Comparison of ENCODE assay signal across 32 cellular contexts in genomic region chr13:113629814-113630213, GRCh38. TPM values are rescaled to one million over a fixed set of nuclear protein-coding genes. Genes with fewer than 3 reads are reported as not detected.
DNase-seq lines count a peak whose midpoint lies in the region; ATAC-seq, FAIRE-seq and TF ChIP-seq lines count a peak whose summit lies in the region.
"Had no signal": no experiment of that assay in that cellular context is flagged by ENCODE, and none has a peak within 500 bp of the region (broad histone marks: within the 10 kb centered on the region; RNA-seq: fewer than 3 reads in every experiment).

No MANE protein-coding gene starts in this region.

- DNase-seq in right lobe of liver (peak in 2 of 3 donors; percentile 10 to 32), HepG2 (ENCODE audit: low spot score) (no peak), lower lobe of right lung (peak; percentile 22), HTR-8/SVneo (ENCODE audit: insufficient read length, low spot score) (no peak)
- DNase-seq: activated effector memory CD4-positive, alpha-beta T cell treated with anti-CD3 and anti-CD28 coated beads, Interleukin-2, amount 50 U/mL, for 16 hours; activated naive CD8-positive, alpha-beta T cell treated with anti-CD3 and anti-CD28 coated beads, Interleukin-2, amount 10 ng/mL, durations not matched to agents 7 days and 5 days; Calu3; DMS79 treated with DMSO at 0.1 percent for 48 hours; hippocampal formation; naive B cell; NCI-H1048; NCI-H1930; NCI-H226; occipital lobe; stimulated activated CD4-positive, alpha-beta T cell treated with anti-CD3 and anti-CD28 coated beads, Interleukin-4, amount 100 ng/mL, for 1 hour; T-helper 17 cell; upper lobe of right lung had no signal

- no peak overlapping the region for H3K4me2 ChIP-seq in HepG2 (ENCODE audit: low read depth, low read length)
- H3K4me2 ChIP-seq: BLaER1 had no signal

- intact Hi-C loops in right lobe of liver (cut with DNase I): no loop called here
- intact Hi-C loops in HepG2 (cut with micrococcal nuclease; ENCODE audit: unreplicated experiment): no loop called here
- intact Hi-C loops in lower lobe of right lung (cut with DNase I): no loop called here

- H3K79me2 ChIP-seq in HepG2 (ENCODE audit: insufficient read depth, low read length): peaks cover 7% of the 10 kb centered on the region

- in situ Hi-C loops in HepG2 (cut with HindIII; ENCODE audit: extremely low pct_ligation_motif_present, low pct_unique_long_range_greater_than_20kb): no loop called here

- H2AFZ ChIP-seq in HepG2 (ENCODE audit: low read length): no peak overlapping the region

- H3K27ac ChIP-seq in right lobe of liver (no peak overlapping the region), HepG2 (ENCODE audit: extremely low read length, insufficient read depth, low read length) (no peak overlapping the region), VCaP (peak overlapping the region; percentile 64), lower lobe of right lung (no peak overlapping the region)
- H3K27ac ChIP-seq: BLaER1, gastroesophageal sphincter, upper lobe of right lung had no signal

- CTCF ChIA-PET in HepG2 (lab: Yijun Ruan, JAX; ENCODE audit: low intra/inter-chr PET ratio, low total read pairs): no interaction called here

- POLR2A ChIA-PET in HepG2 (lab: Yijun Ruan, JAX): no interaction called here

- TF ChIP-seq EP300 in HepG2 (IDR thresholded peaks at IDR 0.05; ENCODE audit: low read depth in 2 of 2, low read length in 2 of 2) (no peak), HepG2 (CRISPR knock-in tag; IDR thresholded peaks at IDR 0.05; ENCODE audit: borderline replicate concordance) (no peak)

- TF ChIP-seq POLR2A in right lobe of liver (IDR thresholded peaks at IDR 0.05) (no peak), HepG2 (IDR thresholded peaks at IDR 0.05; ENCODE audit: insufficient read depth in 1 of 2, low read depth in 2 of 2, low read length in 2 of 2) (no peak)

- TF ChIP-seq RAD21 in HepG2 (CRISPR knock-in tag; IDR thresholded peaks at IDR 0.05): no peak

- H3K27me3 ChIP-seq in right lobe of liver (no peaks in the 10 kb centered on the region), HepG2 (ENCODE audit: control insufficient read depth in 1 of 2, insufficient read depth in 2 of 2, low read length in 2 of 2) (no peaks in the 10 kb centered on the region), lower lobe of right lung (ENCODE audit: low read depth) (no peaks in the 10 kb centered on the region)
- H3K27me3 ChIP-seq: BLaER1, gastroesophageal sphincter, upper lobe of right lung had no signal

- H4K20me1 ChIP-seq in HepG2 (ENCODE audit: insufficient read depth, low read length): 0 out of 2 replicates have a peak, but pooled peaks cover 3% of the 10 kb centered on the region

- H3K4me1 ChIP-seq in right lobe of liver (no peaks in the 10 kb centered on the region), HepG2 (ENCODE audit: insufficient read depth, low read length) (no peaks in the 10 kb centered on the region), lower lobe of right lung (no peaks in the 10 kb centered on the region)
- H3K4me1 ChIP-seq: BLaER1, gastroesophageal sphincter, upper lobe of right lung had no signal

- 94% methylated on average over 7 of the region's 19 CpGs for WGBS in right lobe of liver (ENCODE audit: insufficient coverage, low coverage, low lambda C conversion rate, missing lambda C conversion rate)
- 98% methylated on average over 17 of the region's 19 CpGs for WGBS in HepG2 (ENCODE audit: low lambda C conversion rate)

- FAIRE-seq in HepG2 (lab: Jason Lieb, UNC) (no peak), HTR-8/SVneo (lab: Jason Lieb, UNC) (no peak)
- FAIRE-seq: astrocyte, endothelial cell of umbilical vein, GM18507 had no signal

- TF ChIP-seq CTCF in right lobe of liver (IDR thresholded peaks at IDR 0.05) (no peak), HepG2 (CRISPR knock-in tag; IDR thresholded peaks at IDR 0.05) (no peak), VCaP (conservative IDR thresholded peaks at IDR 0.05) (no peak), lower lobe of right lung (IDR thresholded peaks at IDR 0.05) (no peak)

- no TSS peak for BruUV-seq in HepG2 (replicated peaks; lab: Mats Ljungman, UMichigan)

- H3K4me3 ChIP-seq in right lobe of liver (no peak overlapping the region), HepG2 (replicated peaks in 1 of 3; ENCODE audit: insufficient read depth in 1 of 3, low read depth in 2 of 3, low read length in 3 of 3) (no peak overlapping the region), lower lobe of right lung (no peak overlapping the region)
- H3K4me3 ChIP-seq: BLaER1, gastroesophageal sphincter, upper lobe of right lung had no signal

- ATAC-seq in right lobe of liver: no peak
- no peak for ATAC-seq in HepG2
- no peak for ATAC-seq in lower lobe of right lung
- no peak for ATAC-seq in GM19351 (IDR thresholded peaks at IDR 0.05; ENCODE audit: unreplicated experiment)
- ATAC-seq in HG03196 (IDR thresholded peaks at IDR 0.05; ENCODE audit: unreplicated experiment): no peak
- ATAC-seq: gastroesophageal sphincter, SK-N-SH treated with all-trans-retinoic acid at 6 μM for 48 hours, T-helper 17 cell had no signal

- H3K9me3 ChIP-seq in right lobe of liver (no peaks in the 10 kb centered on the region), HepG2 (ENCODE audit: low read length) (no peaks in the 10 kb centered on the region), lower lobe of right lung (no peaks in the 10 kb centered on the region)
- H3K9me3 ChIP-seq: BLaER1, gastroesophageal sphincter, upper lobe of right lung had no signal

- H3K9ac ChIP-seq in HepG2 (ENCODE audit: insufficient read depth, low read depth, low read length): no peak overlapping the region
- H3K9ac ChIP-seq: BLaER1 had no signal

- H3K36me3 ChIP-seq in right lobe of liver (peaks cover 0 to 20% (median 0%) of the 10 kb centered on the region in 4 donors), HepG2 (replicated peaks in 1 of 2; ENCODE audit: control insufficient read depth in 1 of 2, insufficient read depth in 2 of 2, low read length in 2 of 2) (peaks cover 23 to 65% of the 10 kb centered on the region in 2 experiments; a peak in 4 of 5 replicates), lower lobe of right lung (peaks cover 40% of the 10 kb centered on the region)

RNA-seq across cellular contexts. Expression of gene ATP4B, which starts 28.2 kb away (rescaled TPM):
- total RNA-seq in right lobe of liver (not detected), HepG2 (2016; rRNA removed; fragmentation: Illumina TruSeq; extraction: Trizol) (not detected in 2 replicates), lower lobe of right lung (not detected)
- not detected in 2 replicates for total RNA-seq in HepG2 (2016; cell fraction: cytosol; rRNA removed; fragmentation: Illumina TruSeq; extraction: Trizol; ENCODE audit: low read depth)
- total RNA-seq in HepG2 (2016; cell fraction: insoluble cytoplasmic fraction; rRNA removed; fragmentation: Illumina TruSeq; extraction: Trizol): not detected in 2 replicates
- total RNA-seq in HepG2 (2016; cell fraction: membrane; rRNA removed; fragmentation: Illumina TruSeq; extraction: Trizol): not detected in 2 replicates
- total RNA-seq in HepG2 (2016; cell fraction: nucleus; rRNA removed; fragmentation: Illumina TruSeq; extraction: Trizol): not detected in 2 replicates
- polyA plus RNA-seq in HepG2 (2011; rRNA removed): not detected in 2 replicates
- not detected in 2 replicates for polyA plus RNA-seq in HepG2 (2011; cell fraction: cytosol; rRNA removed)
- not detected in 2 replicates for polyA plus RNA-seq in HepG2 (2011; cell fraction: nucleus; rRNA removed)
- not detected in 2 replicates for polyA plus RNA-seq in HepG2 (2012)
- polyA plus RNA-seq in HepG2 (2016; cell fraction: cytosol; fragmentation: Illumina TruSeq; extraction: Trizol; ENCODE audit: low read depth): not detected in 2 replicates
- not detected in 2 replicates for polyA plus RNA-seq in HepG2 (2016; cell fraction: insoluble cytoplasmic fraction; fragmentation: Illumina TruSeq; extraction: Trizol; ENCODE audit: low read depth)
- polyA plus RNA-seq in HepG2 (2016; cell fraction: membrane; fragmentation: Illumina TruSeq; extraction: Trizol; ENCODE audit: low read depth): not detected in 2 replicates
- not detected in 2 replicates for polyA plus RNA-seq in HepG2 (2016; cell fraction: nucleus; fragmentation: Illumina TruSeq; extraction: Trizol; ENCODE audit: insufficient read depth, low read depth)
- polyA minus RNA-seq in HepG2 (2011; rRNA and poly(A)+ RNA removed; ENCODE audit: low replicate concordance): not detected in 2 replicates
- polyA minus RNA-seq in HepG2 (2011; cell fraction: cytosol; rRNA and poly(A)+ RNA removed): not detected in 2 replicates
- not detected in 2 replicates for polyA minus RNA-seq in HepG2 (2011; cell fraction: nucleus; rRNA and poly(A)+ RNA removed)
- total RNA-seq: activated naive CD8-positive, alpha-beta T cell treated with anti-CD3 and anti-CD28 coated beads, Interleukin-2, amount 10 ng/mL, durations not matched to agents 7 days and 5 days; astrocyte; Calu3; dermis microvascular lymphatic vessel endothelial cell; endothelial cell of umbilical vein; fibroblast of lung; gastroesophageal sphincter; LHCN-M2; mesothelial cell of epicardium; occipital lobe; OCI-LY7; T-helper 17 cell; upper lobe of right lung had no signal
- polyA plus RNA-seq: AG04450, fibroblast of lung had no signal

RNA-seq across cellular contexts. Expression of gene GRK1, which starts 37.2 kb away (rescaled TPM):
- total RNA-seq in right lobe of liver: not detected
- 0.07 TPM in 1 of 2 replicates, not detected in the other for total RNA-seq in HepG2 (2016; rRNA removed; fragmentation: Illumina TruSeq; extraction: Trizol)
- 0.09 and 0.20 TPM in 2 replicates for total RNA-seq in HepG2 (2016; cell fraction: cytosol; rRNA removed; fragmentation: Illumina TruSeq; extraction: Trizol; ENCODE audit: low read depth)
- total RNA-seq in HepG2 (2016; cell fraction: insoluble cytoplasmic fraction; rRNA removed; fragmentation: Illumina TruSeq; extraction: Trizol): not detected in 2 replicates
- 0.06 TPM in 1 of 2 replicates, not detected in the other for total RNA-seq in HepG2 (2016; cell fraction: membrane; rRNA removed; fragmentation: Illumina TruSeq; extraction: Trizol)
- total RNA-seq in HepG2 (2016; cell fraction: nucleus; rRNA removed; fragmentation: Illumina TruSeq; extraction: Trizol): 0.16 and 0.19 TPM in 2 replicates
- polyA plus RNA-seq in HepG2 (2011; rRNA removed): 0.03 and 0.12 TPM in 2 replicates
- polyA plus RNA-seq in HepG2 (2011; cell fraction: cytosol; rRNA removed): 0.04 and 0.06 TPM in 2 replicates
- 0.21 and 0.24 TPM in 2 replicates for polyA plus RNA-seq in HepG2 (2011; cell fraction: nucleus; rRNA removed)
- polyA plus RNA-seq in HepG2 (2012): not detected in 2 replicates
- polyA plus RNA-seq in HepG2 (2016; cell fraction: cytosol; fragmentation: Illumina TruSeq; extraction: Trizol; ENCODE audit: low read depth): 0.03 TPM in 2 replicates
- polyA plus RNA-seq in HepG2 (2016; cell fraction: insoluble cytoplasmic fraction; fragmentation: Illumina TruSeq; extraction: Trizol; ENCODE audit: low read depth): not detected in 2 replicates
- polyA plus RNA-seq in HepG2 (2016; cell fraction: membrane; fragmentation: Illumina TruSeq; extraction: Trizol; ENCODE audit: low read depth): not detected in 2 replicates
- polyA plus RNA-seq in HepG2 (2016; cell fraction: nucleus; fragmentation: Illumina TruSeq; extraction: Trizol; ENCODE audit: insufficient read depth, low read depth): 0.13 TPM in 1 of 2 replicates, not detected in the other
- polyA minus RNA-seq in HepG2 (2011; rRNA and poly(A)+ RNA removed; ENCODE audit: low replicate concordance): 0.06 TPM in 1 of 2 replicates, not detected in the other
- not detected in 2 replicates for polyA minus RNA-seq in HepG2 (2011; cell fraction: cytosol; rRNA and poly(A)+ RNA removed)
- polyA minus RNA-seq in HepG2 (2011; cell fraction: nucleus; rRNA and poly(A)+ RNA removed): 0.12 and 0.13 TPM in 2 replicates
- not detected for total RNA-seq in lower lobe of right lung
- total RNA-seq: activated naive CD8-positive, alpha-beta T cell treated with anti-CD3 and anti-CD28 coated beads, Interleukin-2, amount 10 ng/mL, durations not matched to agents 7 days and 5 days; astrocyte; Calu3; dermis microvascular lymphatic vessel endothelial cell; endothelial cell of umbilical vein; LHCN-M2; occipital lobe; OCI-LY7 had no signal
- polyA plus RNA-seq: AG04450, endothelial cell of umbilical vein, fibroblast of lung had no signal

RNA-seq across cellular contexts. Expression of gene TFDP1, which starts 45.3 kb away (rescaled TPM):
- total RNA-seq in right lobe of liver: 10 to 100 TPM; 21.7 to 26.9 (median 25.1) TPM
- total RNA-seq in HepG2 (2016; rRNA removed; fragmentation: Illumina TruSeq; extraction: Trizol): 78.3 and 84.2 TPM in 2 replicates
- total RNA-seq in HepG2 (2016; cell fraction: cytosol; rRNA removed; fragmentation: Illumina TruSeq; extraction: Trizol; ENCODE audit: low read depth): 194 and 195 TPM in 2 replicates
- total RNA-seq in HepG2 (2016; cell fraction: insoluble cytoplasmic fraction; rRNA removed; fragmentation: Illumina TruSeq; extraction: Trizol): 67.1 and 88.3 TPM in 2 replicates
- total RNA-seq in HepG2 (2016; cell fraction: membrane; rRNA removed; fragmentation: Illumina TruSeq; extraction: Trizol): 221 and 222 TPM in 2 replicates
- 49.7 and 57.5 TPM in 2 replicates for total RNA-seq in HepG2 (2016; cell fraction: nucleus; rRNA removed; fragmentation: Illumina TruSeq; extraction: Trizol)
- polyA plus RNA-seq in HepG2 (2011; rRNA removed): 31.6 and 38.0 TPM in 2 replicates
- polyA plus RNA-seq in HepG2 (2011; cell fraction: cytosol; rRNA removed): 25.7 and 26.3 TPM in 2 replicates
- 37.1 and 39.8 TPM in 2 replicates for polyA plus RNA-seq in HepG2 (2011; cell fraction: nucleus; rRNA removed)
- 25.2 and 38.0 TPM in 2 replicates for polyA plus RNA-seq in HepG2 (2012)
- polyA plus RNA-seq in HepG2 (2016; cell fraction: cytosol; fragmentation: Illumina TruSeq; extraction: Trizol; ENCODE audit: low read depth): 283 and 288 TPM in 2 replicates
- 98.5 and 123 TPM in 2 replicates for polyA plus RNA-seq in HepG2 (2016; cell fraction: insoluble cytoplasmic fraction; fragmentation: Illumina TruSeq; extraction: Trizol; ENCODE audit: low read depth)
- 260 and 268 TPM in 2 replicates for polyA plus RNA-seq in HepG2 (2016; cell fraction: membrane; fragmentation: Illumina TruSeq; extraction: Trizol; ENCODE audit: low read depth)
- polyA plus RNA-seq in HepG2 (2016; cell fraction: nucleus; fragmentation: Illumina TruSeq; extraction: Trizol; ENCODE audit: insufficient read depth, low read depth): 93.4 and 97.4 TPM in 2 replicates
- polyA minus RNA-seq in HepG2 (2011; rRNA and poly(A)+ RNA removed; ENCODE audit: low replicate concordance): 27.0 and 92.2 TPM in 2 replicates
- 13.8 and 22.4 TPM in 2 replicates for polyA minus RNA-seq in HepG2 (2011; cell fraction: cytosol; rRNA and poly(A)+ RNA removed)
- 24.0 and 26.7 TPM in 2 replicates for polyA minus RNA-seq in HepG2 (2011; cell fraction: nucleus; rRNA and poly(A)+ RNA removed)
- 47.0 TPM for total RNA-seq in lower lobe of right lung

Comparison
In these comparisons a context has a peak if more than half of its experiments do, and no peak if none do; other contexts are left out.
1. DNase-seq: peak in right lobe of liver (2 of 3) and lower lobe of right lung (single experiment); none in HepG2 (single experiment) and HTR-8/SVneo (single experiment).